4 cellular contexts compared by ENCODE assay signal in genomic region chr2:36688291-36688690, GRCh38. TPM values are rescaled to one million over a fixed set of nuclear protein-coding genes. Genes with fewer than 3 reads are reported as not detected.
"Had no signal": no experiment of that assay in that cellular context is flagged by ENCODE, and none has a peak within 500 bp of the region (broad histone marks: within the 10 kb centered on the region; RNA-seq: fewer than 3 reads in every experiment).

No MANE protein-coding gene starts in this region.

RNA-seq across cellular contexts. Expression of gene VIT, which starts 8.2 kb away (rescaled TPM):
- total RNA-seq: HepG2, HT-29, HT1080, K562 had no signal
